Comparison of ENCODE assay signal across 23 cellular contexts in genomic region chr7:107779647-107780099, GRCh38. TPM values are rescaled to one million over a fixed set of nuclear protein-coding genes. Genes with fewer than 3 reads are reported as not detected.
DNase-seq lines count a peak whose midpoint lies in the region; TF ChIP-seq lines count a peak whose summit lies in the region.
"Had no signal": no experiment of that assay in that cellular context is flagged by ENCODE, and none has a peak within 500 bp of the region (broad histone marks: within the 10 kb centered on the region; RNA-seq: fewer than 3 reads in every experiment).

No MANE protein-coding gene starts in this region.

- peak; percentile 11 to 37 for TF ChIP-seq RAD21 in liver (IDR thresholded peaks at IDR 0.05)

- intact Hi-C loops in sigmoid colon (cut with DNase I): no loop called here

- TF ChIP-seq EP300 in sigmoid colon (IDR thresholded peaks at IDR 0.05): no peak

- peak overlapping the region in 2 of 4 donors; percentile 43 to 48 for H3K27ac ChIP-seq in Peyer's patch
- no peak overlapping the region for H3K27ac ChIP-seq in endodermal cell (ENCODE audit: low read depth, low read length)
- H3K27ac ChIP-seq in liver (ENCODE audit: low read depth in 1 of 2, low read length in 2 of 2): peak overlapping the region in 1 of 2 donors; percentile 38
- H3K27ac ChIP-seq in sigmoid colon: peak overlapping the region in 3 of 4 donors; percentile 71 to 80 (median 78)
- H3K27ac ChIP-seq: RWPE1 had no signal

- H3K9me3 Mint-ChIP-seq in endodermal cell: no peaks in the 10 kb centered on the region

- H3K9me3 ChIP-seq in Peyer's patch (no peaks in the 10 kb centered on the region), endodermal cell (ENCODE audit: control insufficient read depth, low read length) (no peaks in the 10 kb centered on the region), liver (ENCODE audit: control insufficient read depth in 4 of 4, low read length in 3 of 4) (no peaks in the 10 kb centered on the region), sigmoid colon (no peaks in the 10 kb centered on the region)
- H3K9me3 ChIP-seq: BE2C had no signal

- H3K36me3 ChIP-seq in Peyer's patch (peaks cover 0 to 3% (median 0%) of the 10 kb centered on the region in 3 donors), endodermal cell (ENCODE audit: control insufficient read depth, insufficient read depth, low read length) (no peaks in the 10 kb centered on the region), liver (ENCODE audit: control insufficient read depth in 4 of 4, insufficient read depth in 3 of 4, low read depth in 1 of 4, low read length in 3 of 4) (no peaks in the 10 kb centered on the region), sigmoid colon (no peaks in the 10 kb centered on the region)
- H3K36me3 ChIP-seq: BE2C had no signal

- in situ Hi-C loops in GM13977 (cut with MboI; ENCODE audit: low pct_unique_long_range_greater_than_20kb, low sequenced_read_pairs, unreplicated experiment): no loop called here

- H3K4me3 ChIP-seq in Peyer's patch (no peak overlapping the region), endodermal cell (ENCODE audit: low read length) (no peak overlapping the region), liver (ENCODE audit: low read depth in 1 of 3, low read length in 3 of 3) (no peak overlapping the region), sigmoid colon (no peak overlapping the region)

- H3K27me3 ChIP-seq in Peyer's patch (no peaks in the 10 kb centered on the region), endodermal cell (ENCODE audit: control insufficient read depth, insufficient read depth, low read length, poor library complexity, severe bottlenecking) (no peaks in the 10 kb centered on the region), liver (ENCODE audit: control insufficient read depth in 4 of 4, insufficient read depth in 4 of 4, low read length in 3 of 4) (no peaks in the 10 kb centered on the region), sigmoid colon (no peaks in the 10 kb centered on the region)

- TF ChIP-seq POLR2A in Peyer's patch (IDR thresholded peaks at IDR 0.05) (no peak), sigmoid colon (IDR thresholded peaks at IDR 0.05) (no peak)

- H3K9ac ChIP-seq in endodermal cell (ENCODE audit: extremely low read depth, low read length, poor library complexity, severe bottlenecking) (no peak overlapping the region), liver (ENCODE audit: low read depth in 1 of 2, low read length in 2 of 2) (no peak overlapping the region)

- H3K4me1 ChIP-seq in Peyer's patch (peaks cover 0 to 9% (median 0%) of the 10 kb centered on the region in 4 donors), endodermal cell (ENCODE audit: control insufficient read depth, insufficient read depth, low read length) (no peaks in the 10 kb centered on the region), liver (ENCODE audit: control insufficient read depth in 4 of 4, insufficient read depth in 4 of 4, low read length in 3 of 4) (peaks cover 1 to 21% (median 14%) of the 10 kb centered on the region in 4 donors), sigmoid colon (peaks cover 0 to 75% (median 55%) of the 10 kb centered on the region in 4 donors)
- H3K4me1 ChIP-seq: BE2C had no signal

- H3K4me1 Mint-ChIP-seq in endodermal cell: peaks cover 6% of the 10 kb centered on the region

- peak overlapping the region; percentile 9 for H3K27ac Mint-ChIP-seq in endodermal cell
- H3K27ac Mint-ChIP-seq: CD4-positive, CD25-positive, alpha-beta regulatory T cell had no signal

- TF ChIP-seq CTCF in Peyer's patch (IDR thresholded peaks at IDR 0.05) (no peak), endodermal cell (conservative IDR thresholded peaks at IDR 0.05) (no peak), liver (IDR thresholded peaks at IDR 0.05; ENCODE audit: low read depth, low read length, missing input control) (no peak), sigmoid colon (IDR thresholded peaks at IDR 0.05) (no peak), GM13977 (IDR thresholded peaks at IDR 0.05; ENCODE audit: extremely low read depth, insufficient read depth, missing control alignments) (no peak)

- DNase-seq in Peyer's patch (peak in 2 of 3 donors; percentile 57 to 77), endodermal cell (no peak), sigmoid colon (no peak), kidney tubule cell (ENCODE audit: low spot score) (no peak), NCI-H82 treated with DMSO at 0.1 percent for 48 hours (lab: John Stamatoyannopoulos, UW; ENCODE audit: unreplicated experiment) (no peak), GM13977 (ENCODE audit: low spot score) (no peak)
- DNase-seq in stimulated activated CD4-positive, alpha-beta T cell treated with anti-CD3 and anti-CD28 coated beads, Interleukin-15, amount 100 ng/mL, for 24 hours: no peak
- DNase-seq: BE2C; CD4-positive, CD25-positive, alpha-beta regulatory T cell; COR-L47; DMS153; GDM1; NCI-H1092 treated with DMSO at 0.1 percent for 48 hours; NCI-H2081 treated with DMSO at 0.1 percent for 48 hours; NCI-H2227 treated with DMSO at 0.1 percent for 48 hours; NCI-H510A treated with DMSO at 0.1 percent for 48 hours; NCI-H82; PC-3; SIG-M5 had no signal

- 94 to 100% methylated on average over 4 to 6 of the region's 6 CpGs for WGBS in endodermal cell (ENCODE audit: insufficient coverage in 1 of 2, insufficient read length in 1 of 2), 2 experiments
- 36% methylated on average over 6 of the region's 6 CpGs for WGBS in liver
- 20 to 60% methylated on average over 6 of the region's 6 CpGs for WGBS in sigmoid colon, 2 donors

- H3K4me3 Mint-ChIP-seq in endodermal cell: no peak overlapping the region
- H3K4me3 Mint-ChIP-seq: CD4-positive, CD25-positive, alpha-beta regulatory T cell had no signal

- no peaks in the 10 kb centered on the region for H3K27me3 Mint-ChIP-seq in endodermal cell (ENCODE audit: insufficient read depth)

- no peaks in the 10 kb centered on the region for H3K36me3 Mint-ChIP-seq in endodermal cell (ENCODE audit: low read depth)
- H3K36me3 Mint-ChIP-seq: CD4-positive, CD25-positive, alpha-beta regulatory T cell had no signal

TF ChIP-seq in liver, 16 proteins besides CTCF, POLR2A, EP300 and RAD21 (continues in another document):
- peak; percentile 35 to 42 for TF ChIP-seq JUND (IDR thresholded peaks at IDR 0.05)
- TF ChIP-seq REST (IDR thresholded peaks at IDR 0.05): no peak
- no peak for TF ChIP-seq EGR1 (IDR thresholded peaks at IDR 0.05; ENCODE audit: low read depth in 2 of 2)
- peak; percentile 48 for TF ChIP-seq FOXA2 (IDR thresholded peaks at IDR 0.05)
- TF ChIP-seq ZBTB33 (IDR thresholded peaks at IDR 0.05): peak; percentile 48
- TF ChIP-seq ATF3 (IDR thresholded peaks at IDR 0.05): peak; percentile 34

RNA-seq across cellular contexts. Expression of gene SLC26A3, which starts 23.4 kb away (rescaled TPM):
- total RNA-seq in Peyer's patch (100 to 1,000 TPM in 3 of 4 donors, 1 to 10 TPM in 1; 6.6 to 587 (median 341) TPM), endodermal cell (not detected), liver (under 1 TPM; under 0.01 to 0.19 TPM), sigmoid colon (10 to 100 TPM in 1 of 4 donors, 1 to 10 TPM in 3; 4.8 to 12.0 (median 7.6) TPM)
- not detected for polyA plus RNA-seq in endodermal cell (2013, experiment 1 of 2)
- polyA plus RNA-seq in endodermal cell (2013, experiment 2 of 2): not detected
- polyA plus RNA-seq in liver (under 1 TPM; 0.09 to 0.49 TPM), sigmoid colon (1,000 to 10,000 TPM in 1 of 3 donors, 100 to 1,000 TPM in 2; 326 to 1,079 (median 751) TPM)
- total RNA-seq: CD4-positive, CD25-positive, alpha-beta regulatory T cell; Daoy; H1; PC-3 had no signal
- polyA plus RNA-seq: H1 had no signal

RNA-seq across cellular contexts. Expression of gene CBLL1, which starts 35.7 kb away (rescaled TPM):
- total RNA-seq in Peyer's patch (10 to 100 TPM; 17.7 to 26.1 (median 24.6) TPM), endodermal cell (10 to 100 TPM; 33.3 to 34.7 TPM), liver (10 to 100 TPM in 1 of 2 donors, 1 to 10 TPM in 1; 9.0 to 17.0 TPM), sigmoid colon (10 to 100 TPM; 25.2 to 47.4 (median 38.9) TPM)
- 35.0 TPM for polyA plus RNA-seq in endodermal cell (2013, experiment 1 of 2)
- polyA plus RNA-seq in endodermal cell (2013, experiment 2 of 2): 32.7 TPM
- polyA plus RNA-seq in liver (10 to 100 TPM in 1 of 2 donors, 1 to 10 TPM in 1; 5.2 to 10.9 TPM), sigmoid colon (10 to 100 TPM in 1 of 3 donors, 1 to 10 TPM in 2; 6.7 to 11.0 (median 7.8) TPM)

Comparison
In these comparisons a context has a peak if more than half of its experiments do, and no peak if none do; other contexts are left out.
1. DNase-seq: peak in Peyer's patch (2 of 3); none in endodermal cell (single experiment), sigmoid colon (single experiment), kidney tubule cell (single experiment), stimulated activated CD4-positive, alpha-beta T cell treated with anti-CD3 and anti-CD28 coated beads, Interleukin-15, amount 100 ng/mL, for 24 hours (single experiment), NCI-H82 treated with DMSO at 0.1 percent for 48 hours (single experiment) and GM13977 (single experiment).
2. RNA of gene SLC26A3, which starts 23.4 kb away (total RNA-seq): 6.6 to 587 TPM in Peyer's patch and 4.8 to 12.0 TPM in sigmoid colon; under 0.01 to 0.19 TPM in liver and not detected in endodermal cell; every median in the first group is over 4 times any median in the second.